16 cellular contexts compared by ENCODE assay signal in the genomic region with DNA sequence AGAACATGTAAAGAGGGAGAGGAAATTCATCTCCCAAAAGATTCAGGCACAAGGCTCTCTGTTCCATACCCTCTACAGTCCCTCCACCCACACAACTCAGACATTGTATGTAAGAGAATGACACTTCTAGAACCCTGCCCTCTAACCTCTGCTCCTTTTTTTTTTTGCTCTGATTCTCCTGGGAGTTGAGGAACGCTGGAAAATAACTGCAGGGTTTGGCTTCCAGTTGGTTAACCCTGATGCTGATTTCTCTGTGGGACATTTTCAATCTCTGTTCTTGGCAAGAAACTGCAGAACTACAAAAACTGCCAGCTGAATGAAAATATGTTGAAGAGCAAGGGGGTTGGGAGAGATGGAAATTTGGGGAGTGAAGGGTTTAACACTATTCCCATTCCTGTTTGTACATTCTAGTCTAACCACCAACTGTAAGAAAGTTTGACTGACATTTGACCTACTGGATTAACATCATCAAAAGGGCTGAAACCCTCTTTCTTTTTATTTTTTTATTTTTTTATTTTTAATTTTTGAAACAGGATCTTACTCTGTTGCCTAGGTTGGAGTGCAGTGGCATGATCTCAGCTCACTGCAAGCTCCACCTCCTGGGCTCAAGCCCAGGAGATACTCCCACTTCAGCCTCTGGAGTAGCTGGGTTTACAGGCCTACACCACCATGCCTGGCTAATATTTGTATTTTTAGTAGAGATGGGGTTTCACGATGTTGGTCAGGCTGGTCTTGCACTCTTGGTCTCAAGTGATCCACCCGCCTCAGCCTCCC. TPM values are rescaled to one million over a fixed set of nuclear protein-coding genes. Genes with fewer than 3 reads are reported as not detected.
DNase-seq lines count a peak whose midpoint lies in the region; ATAC-seq and TF ChIP-seq lines count a peak whose summit lies in the region.
"Had no signal": no experiment of that assay in that cellular context is flagged by ENCODE, and none has a peak within 500 bp of the region (broad histone marks: within the 10 kb centered on the region; RNA-seq: fewer than 3 reads in every experiment).

No MANE protein-coding gene starts in this region.

- peaks cover 0 to 6% of the 10 kb centered on the region in 2 experiments; a peak in 2 of 4 replicates for H3K4me1 ChIP-seq in SK-N-SH (ENCODE audit: control insufficient read depth in 1 of 2, insufficient read depth in 2 of 2, low read depth in 1 of 2, low read length in 1 of 2)
- H3K4me1 ChIP-seq in gastroesophageal sphincter: peaks cover 0 to 9% (median 0%) of the 10 kb centered on the region in 3 donors

- H2AFZ ChIP-seq in SK-N-SH (ENCODE audit: low read depth) (no peak overlapping the region), neural cell (ENCODE audit: low read depth, low read length) (no peak overlapping the region)

- H3K27me3 ChIP-seq in SK-N-SH (ENCODE audit: insufficient read depth) (no peaks in the 10 kb centered on the region), gastroesophageal sphincter (no peaks in the 10 kb centered on the region), neural cell (ENCODE audit: insufficient read depth, low read depth, low read length) (no peaks in the 10 kb centered on the region)
- H3K27me3 ChIP-seq: sigmoid colon had no signal

- TF ChIP-seq EP300 in SK-N-SH (IDR thresholded peaks at IDR 0.05; ENCODE audit: borderline replicate concordance in 1 of 2, low read depth in 1 of 2, low read length in 1 of 2) (no peak), gastroesophageal sphincter (IDR thresholded peaks at IDR 0.05) (no peak), neural cell (conservative IDR thresholded peaks at IDR 0.05; ENCODE audit: poor library complexity, severe bottlenecking) (no peak)

- no peak for TF ChIP-seq POLR2A in gastroesophageal sphincter (IDR thresholded peaks at IDR 0.05)

- DNase-seq in SK-N-SH: no peak
- DNase-seq in SHP77 (lab: John Stamatoyannopoulos, UW): no peak
- DNase-seq in DMS53 (lab: John Stamatoyannopoulos, UW): no peak
- DNase-seq in NCI-H774 (lab: John Stamatoyannopoulos, UW): no peak
- DNase-seq: activated CD4-positive, CD25-positive, alpha-beta regulatory T cell; activated CD8-positive, alpha-beta memory T cell treated with anti-CD3 and anti-CD28 coated beads, Interleukin-2, amount 50 U/mL, for 4 hours; cerebellar nuclear complex; immature natural killer cell; MV-4-11; NCI-H226; sigmoid colon; stimulated activated naive CD8-positive, alpha-beta T cell treated with anti-CD3 and anti-CD28 coated beads, Interleukin-15, amount 100 ng/mL, for 72 hours had no signal

- POLR2A ChIA-PET in SK-N-SH (lab: Yijun Ruan, JAX): no interaction called here

- ATAC-seq in SK-N-SH treated with all-trans-retinoic acid at 6 μM for 48 hours (peak; percentile 47; the same call in 1 of the 3 replicates), gastroesophageal sphincter (peak; percentile 43), GM21390 (IDR thresholded peaks at IDR 0.05; ENCODE audit: unreplicated experiment) (no peak)
- ATAC-seq: stimulated activated naive CD8-positive, alpha-beta T cell treated with anti-CD3 and anti-CD28 coated beads, Interleukin-15, amount 100 ng/mL, for 72 hours had no signal

- H3K4me2 ChIP-seq in SK-N-SH (no peak overlapping the region), neural cell (ENCODE audit: low read length) (peak overlapping the region; percentile 19)

- 91% methylated on average over 3 of the region's 3 CpGs for WGBS in SK-N-SH (ENCODE audit: low lambda C conversion rate)
- 44 to 50% methylated on average over 2 to 3 of the region's 3 CpGs for WGBS in gastroesophageal sphincter (ENCODE audit: low coverage in 1 of 2), 2 donors

- H3K9ac ChIP-seq in SK-N-SH (no peak overlapping the region), neural cell (ENCODE audit: low read length) (no peak overlapping the region)

- H3K9me3 ChIP-seq in SK-N-SH (peaks cover 5% of the 10 kb centered on the region; the same call in 1 of the 2 replicates), gastroesophageal sphincter (no peaks in the 10 kb centered on the region), neural cell (ENCODE audit: low read length) (no peaks in the 10 kb centered on the region)
- H3K9me3 ChIP-seq: sigmoid colon had no signal

- no peak for TF ChIP-seq CTCF in SK-N-SH (IDR thresholded peaks at IDR 0.05)
- no peak for TF ChIP-seq CTCF in gastroesophageal sphincter (IDR thresholded peaks at IDR 0.05)
- no peak for TF ChIP-seq CTCF in neural cell (IDR thresholded peaks at IDR 0.05; ENCODE audit: poor library complexity, severe bottlenecking)

- CTCF ChIA-PET in SK-N-SH (lab: Yijun Ruan, JAX): no interaction called here

- H3F3A ChIP-seq in SK-N-SH (replicated peaks; ENCODE audit: insufficient read depth) (peaks cover 14% of the 10 kb centered on the region), neural cell (ENCODE audit: insufficient read depth, low read length, poor library complexity, severe bottlenecking) (no peaks in the 10 kb centered on the region)

- H3K4me3 ChIP-seq in SK-N-SH (ENCODE audit: low read depth in 2 of 2, low read length in 1 of 2): no peak overlapping the region
- no peak overlapping the region for H3K4me3 ChIP-seq in gastroesophageal sphincter
- H3K4me3 ChIP-seq in neural cell (ENCODE audit: low read length): peak overlapping the region; percentile 40
- H3K4me3 ChIP-seq: sigmoid colon had no signal

- H4K20me1 ChIP-seq in SK-N-SH (ENCODE audit: insufficient read depth): no peaks in the 10 kb centered on the region
- no peaks in the 10 kb centered on the region for H4K20me1 ChIP-seq in neural cell (ENCODE audit: insufficient read depth)

- H3K27ac ChIP-seq in SK-N-SH (ENCODE audit: low read depth in 2 of 2, low read length in 1 of 2): no peak overlapping the region
- H3K27ac ChIP-seq in gastroesophageal sphincter: no peak overlapping the region
- H3K27ac ChIP-seq in neural cell (ENCODE audit: low read length): peak overlapping the region; percentile 22
- H3K27ac ChIP-seq: sigmoid colon had no signal

- no peaks in the 10 kb centered on the region for H3K79me2 ChIP-seq in SK-N-SH (ENCODE audit: insufficient read depth)
- no peaks in the 10 kb centered on the region for H3K79me2 ChIP-seq in neural cell (replicated peaks; ENCODE audit: insufficient read depth, low read length)

- H3K36me3 ChIP-seq in SK-N-SH (replicated peaks in 1 of 2; ENCODE audit: control insufficient read depth in 1 of 2, insufficient read depth in 2 of 2, low read length in 1 of 2) (no peaks in the 10 kb centered on the region), gastroesophageal sphincter (no peaks in the 10 kb centered on the region), neural cell (ENCODE audit: insufficient read depth, low read length) (no peaks in the 10 kb centered on the region)
- H3K36me3 ChIP-seq: sigmoid colon had no signal

- TF ChIP-seq RAD21 in SK-N-SH (IDR thresholded peaks at IDR 0.05; ENCODE audit: low read length): no peak
- no peak for TF ChIP-seq RAD21 in neural cell (conservative IDR thresholded peaks at IDR 0.05)

- H3K9me2 ChIP-seq in SK-N-SH: no peaks in the 10 kb centered on the region
- H3K9me2 ChIP-seq in neural cell (ENCODE audit: insufficient read depth, low read length): no peaks in the 10 kb centered on the region

TF ChIP-seq in SK-N-SH treated with all-trans-retinoic acid at 6 μM for 48 hours, 23 proteins besides CTCF, POLR2A, EP300 and RAD21 (continues in another document):
- no peak for TF ChIP-seq ZNF565 (CRISPR knock-in tag; conservative IDR thresholded peaks at IDR 0.05; ENCODE audit: low read depth)
- TF ChIP-seq OSR1 (CRISPR knock-in tag; IDR thresholded peaks at IDR 0.05): no peak
- no peak for TF ChIP-seq BACH2 (CRISPR knock-in tag; IDR thresholded peaks at IDR 0.05; ENCODE audit: borderline replicate concordance)

TF ChIP-seq in SK-N-SH, 30 proteins besides CTCF, POLR2A, EP300 and RAD21:
- TF ChIP-seq MEF2A (IDR thresholded peaks at IDR 0.05; ENCODE audit: borderline replicate concordance, low read depth): no peak
- TF ChIP-seq GATA2 (CRISPR knock-in tag; IDR thresholded peaks at IDR 0.05): no peak
- TF ChIP-seq FOXM1 (IDR thresholded peaks at IDR 0.05; ENCODE audit: low read depth): no peak
- TF ChIP-seq NFIC (IDR thresholded peaks at IDR 0.05; ENCODE audit: borderline replicate concordance): no peak
- no peak for TF ChIP-seq MXI1 (IDR thresholded peaks at IDR 0.05; ENCODE audit: low read depth, low read length)
- no peak for TF ChIP-seq TAF1 (IDR thresholded peaks at IDR 0.05; ENCODE audit: borderline replicate concordance, low read depth, low read length)

TF ChIP-seq in neural cell, 6 proteins besides CTCF, POLR2A, EP300 and RAD21:
- TF ChIP-seq MXI1 (conservative IDR thresholded peaks at IDR 0.05; ENCODE audit: poor library complexity, severe bottlenecking): no peak

RNA-seq across cellular contexts. Expression of a gene that starts 14.5 kb away (rescaled TPM):
- polyA plus RNA-seq in SK-N-SH (2012; rRNA removed) (10.3 and 11.1 TPM in 2 replicates), neural cell (44.7 and 47.5 TPM in 2 replicates)
- polyA plus RNA-seq in SK-N-SH (2012; cell fraction: cytosol; rRNA removed): 7.0 and 8.2 TPM in 2 replicates
- polyA plus RNA-seq in SK-N-SH (2012; cell fraction: nucleus; rRNA removed): 21.6 and 25.4 TPM in 2 replicates
- total RNA-seq in gastroesophageal sphincter: 10 to 100 TPM; 17.2 to 40.8 (median 28.1) TPM
- polyA minus RNA-seq in neural cell: 149 and 183 TPM in 2 replicates
- polyA plus RNA-seq: immature natural killer cell had no signal
